ENCODE assay signal across 29 cellular contexts in the genomic region with DNA sequence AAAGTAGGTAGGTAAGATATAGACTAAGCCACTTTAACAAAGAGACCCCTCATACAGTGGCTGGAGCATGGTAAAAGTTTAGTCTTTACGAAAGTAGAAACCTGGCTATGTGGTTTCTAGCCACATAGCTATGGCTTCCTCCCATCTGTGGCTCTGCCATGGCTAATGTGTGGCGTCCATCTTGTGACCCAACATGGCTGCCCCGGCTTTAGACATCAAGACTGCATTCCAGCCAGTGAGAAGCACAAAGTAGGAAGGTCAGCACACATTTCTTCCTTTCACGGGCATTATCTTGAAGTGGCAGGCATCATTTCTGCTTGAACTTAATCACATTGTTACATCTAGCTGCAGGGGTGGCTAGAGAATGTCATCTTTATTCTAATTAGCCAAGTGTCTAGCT.
"Had no signal": no experiment of that assay in that cellular context is flagged by ENCODE, and none has a peak within 500 bp of the region (broad histone marks: within the 10 kb centered on the region; RNA-seq: fewer than 3 reads in every experiment).

No MANE protein-coding gene starts in this region.

- DNase-seq: activated B cell treated with CpG ODN at 0.5 μM for 24 hours; activated CD4-positive, alpha-beta memory T cell treated with anti-CD3 and anti-CD28 coated beads for 36 hours; activated CD4-positive, alpha-beta T cell treated with anti-CD3 and anti-CD28 coated beads for 36 hours; activated CD4-positive, alpha-beta T cell treated with anti-CD3 and anti-CD28 coated beads, Interleukin-2, amount 10 ng/mL, durations not matched to agents 24 days and 14 days; activated CD8-positive, alpha-beta memory T cell treated with anti-CD3 and anti-CD28 coated beads, Interleukin-2, amount 10 ng/mL, durations not matched to agents 7 days and 5 days; activated CD8-positive, alpha-beta memory T cell treated with anti-CD3 and anti-CD28 coated beads, Interleukin-2, amount 50 U/mL, for 4 hours; activated CD8-positive, alpha-beta T cell treated with anti-CD3 and anti-CD28 coated beads, Interleukin-2, amount 10 ng/mL, durations not matched to agents 7 days and 5 days; activated effector memory CD4-positive, alpha-beta T cell treated with anti-CD3 and anti-CD28 coated beads, Interleukin-2, amount 50 U/mL, for 16 hours; activated naive CD4-positive, alpha-beta T cell treated with anti-CD3 and anti-CD28 coated beads for 36 hours; activated naive CD8-positive, alpha-beta T cell treated with anti-CD3 and anti-CD28 coated beads, Interleukin-2, amount 10 ng/mL, durations not matched to agents 7 days and 5 days; activated T-cell treated with anti-CD3 and anti-CD28 coated beads, Interleukin-2, amount 50 U/mL, for 1 hour; activated T-cell treated with anti-CD3 and anti-CD28 coated beads, Interleukin-2, amount 50 U/mL, for 48 hours; central memory CD4-positive, alpha-beta T cell; cerebellar nuclear complex; colonic mucosa; effector CD8-positive, alpha-beta T cell; foreskin fibroblast; gastrocnemius medialis; glutamatergic neuron; heart left ventricle; T-helper 17 cell; T1000; WERI-Rb-1 had no signal

- H3K36me3 ChIP-seq: ascending aorta, breast epithelium, cardiac muscle cell, colonic mucosa, gastrocnemius medialis, heart left ventricle, WERI-Rb-1 had no signal

- H3K27me3 ChIP-seq: ascending aorta, breast epithelium, cardiac muscle cell, colonic mucosa had no signal

- H3K9me3 ChIP-seq: ascending aorta, breast epithelium, colonic mucosa, gastrocnemius medialis, heart left ventricle had no signal

- H3K4me3 ChIP-seq: ascending aorta, breast epithelium, cardiac muscle cell, colonic mucosa, gastrocnemius medialis, heart left ventricle had no signal

- ATAC-seq: activated CD4-positive, alpha-beta T cell treated with anti-CD3 and anti-CD28 coated beads for 36 hours; activated CD4-positive, CD25-positive, alpha-beta regulatory T cell treated with anti-CD3 and anti-CD28 coated beads, Interleukin-2, amount 50 U/mL, for 24 hours; activated CD8-positive, alpha-beta memory T cell treated with anti-CD3 and anti-CD28 coated beads, Interleukin-2, amount 10 ng/mL, durations not matched to agents 7 days and 5 days; activated CD8-positive, alpha-beta T cell treated with anti-CD3 and anti-CD28 coated beads, Interleukin-2, amount 10 ng/mL, durations not matched to agents 7 days and 5 days; activated naive CD4-positive, alpha-beta T cell treated with anti-CD3 and anti-CD28 coated beads, Interleukin-2, amount 50 U/mL, for 72 hours; esophagus mucosa; gastrocnemius medialis; heart left ventricle; T-helper 17 cell had no signal

- H3K4me1 ChIP-seq: breast epithelium, colonic mucosa, gastrocnemius medialis, heart left ventricle had no signal

- H3K27ac ChIP-seq: ascending aorta, breast epithelium, cardiac muscle cell, colonic mucosa, gastrocnemius medialis, heart left ventricle, WERI-Rb-1 had no signal
